ENCODE assay signal across 12 cellular contexts in genomic region chr12:11777962-11778361, GRCh38.
A peak's percentile ranks its signal among the peaks of the same experiment; 100 is the strongest.
DNase-seq lines count a peak whose midpoint lies in the region; TF ChIP-seq lines count a peak whose summit lies in the region.
"Had no signal": no experiment of that assay in that cellular context is flagged by ENCODE, and none has a peak within 500 bp of the region (broad histone marks: within the 10 kb centered on the region; RNA-seq: fewer than 3 reads in every experiment).

No MANE protein-coding gene starts in this region.

- H3K4me3 Mint-ChIP-seq in Calu3 (ENCODE audit: low read depth, unreplicated experiment) (no peak overlapping the region), nephron (no peak overlapping the region)
- peak overlapping the region; percentile 28 for H3K4me3 Mint-ChIP-seq in activated CD4-positive, alpha-beta memory T cell treated with anti-CD3 and anti-CD28 coated beads for 36 hours
- H3K4me3 Mint-ChIP-seq: immature natural killer cell had no signal

- DNase-seq in Calu3: no peak
- no peak for DNase-seq in activated CD4-positive, alpha-beta memory T cell treated with anti-CD3 and anti-CD28 coated beads for 36 hours
- no peak for DNase-seq in vagina (ENCODE audit: extremely low spot score in 2 of 2)
- DNase-seq in SJCRH30: no peak
- DNase-seq in NCI-H510A (lab: John Stamatoyannopoulos, UW): no peak
- DNase-seq: activated gamma-delta T cell treated with Interleukin-2 at 50 U/mL for 16 hours, caudate nucleus, immature natural killer cell, mucosa of descending colon, SW 1271 had no signal

- peak overlapping the region in 8 of 11 experiments; percentile 34 to 61 (median 43); a peak in 15 of 22 replicates for H3K27ac ChIP-seq in BLaER1 treated with 17β-estradiol and CSF1 and Interleukin-3, amounts not matched to agents 10 nM and 100 nM
- H3K27ac ChIP-seq in vagina: no peak overlapping the region
- no peak overlapping the region for H3K27ac ChIP-seq in SJCRH30

- no peaks in the 10 kb centered on the region for H3K27me3 Mint-ChIP-seq in Calu3 (ENCODE audit: unreplicated experiment)
- no peaks in the 10 kb centered on the region for H3K27me3 Mint-ChIP-seq in activated CD4-positive, alpha-beta memory T cell treated with anti-CD3 and anti-CD28 coated beads for 36 hours
- H3K27me3 Mint-ChIP-seq in nephron (ENCODE audit: low read depth): no peaks in the 10 kb centered on the region

- TF ChIP-seq POLR2A in vagina (IDR thresholded peaks at IDR 0.05): no peak

- H3K27ac Mint-ChIP-seq in Calu3 (ENCODE audit: unreplicated experiment) (peak overlapping the region; percentile 27), nephron (peak overlapping the region in 2 of 3 experiments; percentile 68 to 81)
- peak overlapping the region; percentile 89 for H3K27ac Mint-ChIP-seq in activated CD4-positive, alpha-beta memory T cell treated with anti-CD3 and anti-CD28 coated beads for 36 hours
- H3K27ac Mint-ChIP-seq: immature natural killer cell had no signal

- peaks cover 0 to 66% (median 0%) of the 10 kb centered on the region in 11 experiments; a peak in 5 of 22 replicates for H4K20me1 ChIP-seq in BLaER1 treated with 17β-estradiol and CSF1 and Interleukin-3, amounts not matched to agents 10 nM and 100 nM

- intact Hi-C loops in Calu3 (cut with micrococcal nuclease; ENCODE audit: unreplicated experiment): no loop called here
- intact Hi-C loops in activated CD4-positive, alpha-beta memory T cell treated with anti-CD3 and anti-CD28 coated beads for 36 hours (cut with micrococcal nuclease): loop anchor here (2.0 kb wide), 3 partner anchors 33 to 47 kb away; no protein-coding TSS in a partner anchor
- intact Hi-C loops in vagina (cut with DNase I): no loop called here

- H3K36me3 Mint-ChIP-seq in Calu3 (ENCODE audit: insufficient read depth, unreplicated experiment): peaks cover 7% of the 10 kb centered on the region
- H3K36me3 Mint-ChIP-seq in activated CD4-positive, alpha-beta memory T cell treated with anti-CD3 and anti-CD28 coated beads for 36 hours: peaks cover 30% of the 10 kb centered on the region
- H3K36me3 Mint-ChIP-seq in nephron (ENCODE audit: low read depth): peaks cover 5% of the 10 kb centered on the region

- H3K4me1 Mint-ChIP-seq in Calu3 (ENCODE audit: low read depth, unreplicated experiment) (peaks cover 16% of the 10 kb centered on the region), nephron (peaks cover 34% of the 10 kb centered on the region)
- H3K4me1 Mint-ChIP-seq in activated CD4-positive, alpha-beta memory T cell treated with anti-CD3 and anti-CD28 coated beads for 36 hours (ENCODE audit: low read depth): peaks cover 87% of the 10 kb centered on the region

- H3K9ac ChIP-seq in BLaER1 treated with 17β-estradiol and CSF1 and Interleukin-3, amounts not matched to agents 10 nM and 100 nM: peak overlapping the region in 3 of 11 experiments; percentile 18 to 21 (median 19); a peak in 2 of 22 replicates

- no TSS peak for BruUV-seq in Calu3 (replicated peaks; lab: Mats Ljungman, UMichigan)

- H3K9me3 ChIP-seq in BLaER1 treated with 17β-estradiol and CSF1 and Interleukin-3, amounts not matched to agents 10 nM and 100 nM (replicated peaks in 1 of 11): peaks cover 0 to 3% (median 0%) of the 10 kb centered on the region in 11 experiments; a peak in 1 of 22 replicates
- H3K9me3 ChIP-seq in vagina: no peaks in the 10 kb centered on the region
- no peaks in the 10 kb centered on the region for H3K9me3 ChIP-seq in SJCRH30 (replicated peaks)
- H3K9me3 ChIP-seq: mucosa of descending colon had no signal

- H3K36me3 ChIP-seq in BLaER1 treated with 17β-estradiol and CSF1 and Interleukin-3, amounts not matched to agents 10 nM and 100 nM: peaks cover 0 to 71% (median 36%) of the 10 kb centered on the region in 11 experiments; a peak in 18 of 22 replicates
- H3K36me3 ChIP-seq in vagina (no peaks in the 10 kb centered on the region), SJCRH30 (no peaks in the 10 kb centered on the region)

- H3K27me3 ChIP-seq in BLaER1 treated with 17β-estradiol and CSF1 and Interleukin-3, amounts not matched to agents 10 nM and 100 nM: no peaks in the 10 kb centered on the region
- H3K27me3 ChIP-seq in vagina (no peaks in the 10 kb centered on the region), SJCRH30 (no peaks in the 10 kb centered on the region)

- TF ChIP-seq CTCF in Calu3 (IDR thresholded peaks at IDR 0.05; ENCODE audit: unreplicated experiment) (no peak), nephron (IDR thresholded peaks at IDR 0.05; ENCODE audit: unreplicated experiment in 3 of 3) (no peak), vagina (IDR thresholded peaks at IDR 0.05) (no peak)

- H3K4me3 ChIP-seq in BLaER1 treated with 17β-estradiol and CSF1 and Interleukin-3, amounts not matched to agents 10 nM and 100 nM: no peak overlapping the region
- no peak overlapping the region for H3K4me3 ChIP-seq in vagina
- no peak overlapping the region for H3K4me3 ChIP-seq in SJCRH30
- H3K4me3 ChIP-seq: mucosa of descending colon had no signal

- peak overlapping the region; percentile 21 to 90 (median 63) for H3K4me2 ChIP-seq in BLaER1 treated with 17β-estradiol and CSF1 and Interleukin-3, amounts not matched to agents 10 nM and 100 nM

- CTCF ChIA-PET in Calu3 (lab: Charles Lee): interaction anchor here (0.7 kb wide), 1 partner anchor 25 kb away, joined by 9 read pairs; no protein-coding TSS in a partner anchor
- CTCF ChIA-PET in activated CD4-positive, alpha-beta memory T cell treated with anti-CD3 and anti-CD28 coated beads for 36 hours (lab: Charles Lee): no interaction called here

- POLR2A ChIA-PET in activated CD4-positive, alpha-beta memory T cell treated with anti-CD3 and anti-CD28 coated beads for 36 hours (lab: Charles Lee): interaction anchor here (0.8 to 3.2 kb wide), 5 partner anchors 11 to 129 kb away, joined by 3 to 21 read pairs (median 3); partner anchors contain the start of gene ETV6

- no peaks in the 10 kb centered on the region for H3K9me3 Mint-ChIP-seq in Calu3 (ENCODE audit: low read depth, unreplicated experiment)
- H3K9me3 Mint-ChIP-seq in activated CD4-positive, alpha-beta memory T cell treated with anti-CD3 and anti-CD28 coated beads for 36 hours: no peaks in the 10 kb centered on the region
- no peaks in the 10 kb centered on the region for H3K9me3 Mint-ChIP-seq in nephron
- H3K9me3 Mint-ChIP-seq: immature natural killer cell had no signal

- peaks cover 69 to 94% (median 79%) of the 10 kb centered on the region in 10 experiments for H3K4me1 ChIP-seq in BLaER1 treated with 17β-estradiol and CSF1 and Interleukin-3, amounts not matched to agents 10 nM and 100 nM
- H3K4me1 ChIP-seq in vagina (peaks cover 8% of the 10 kb centered on the region), SJCRH30 (no peaks in the 10 kb centered on the region)

Comparison
In these comparisons a context has a peak if more than half of its experiments do, and no peak if none do; other contexts are left out.
1. H3K27ac ChIP-seq: peak in BLaER1 treated with 17β-estradiol and CSF1 and Interleukin-3, amounts not matched to agents 10 nM and 100 nM (8 of 11); none in vagina (single experiment) and SJCRH30 (single experiment).
2. H3K27ac Mint-ChIP-seq: peak in every context shown above with its lines; median percentile 89 in activated CD4-positive, alpha-beta memory T cell treated with anti-CD3 and anti-CD28 coated beads for 36 hours; 74 in nephron; 27 in Calu3.